Comparison of ENCODE assay signal across 23 cellular contexts in the genomic region with DNA sequence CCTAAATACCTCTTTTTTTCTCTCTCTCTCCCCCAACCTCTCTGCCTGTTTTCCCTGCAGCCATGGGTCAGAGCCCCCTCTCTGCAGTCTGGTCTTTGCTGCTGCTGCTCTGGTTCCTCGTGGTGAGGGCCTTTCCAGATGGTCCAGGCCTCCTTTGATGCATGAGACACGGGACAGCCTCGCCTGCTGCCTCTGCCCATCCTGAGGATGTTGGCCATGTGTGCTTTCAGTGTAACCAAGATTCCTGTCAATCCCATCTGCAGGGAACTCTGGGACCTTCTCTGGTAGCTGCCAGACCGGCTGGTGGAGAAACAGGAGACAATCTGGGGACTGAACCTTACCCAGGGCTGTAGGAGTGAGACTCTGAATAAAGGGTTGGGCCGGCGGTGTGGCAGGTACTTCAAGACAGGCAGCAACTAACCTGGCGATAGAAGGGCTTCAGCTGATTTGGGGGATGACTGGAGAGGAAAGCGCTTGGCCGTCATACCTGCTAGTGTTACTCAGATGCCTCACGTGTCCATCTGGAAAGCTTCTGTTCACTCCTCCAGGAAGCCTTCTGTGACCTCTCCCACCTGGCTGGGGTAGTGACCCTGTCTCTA. TPM values are rescaled to one million over a fixed set of nuclear protein-coding genes. Genes with fewer than 3 reads are reported as not detected.
"Had no signal": no experiment of that assay in that cellular context is flagged by ENCODE, and none has a peak within 500 bp of the region (broad histone marks: within the 10 kb centered on the region; RNA-seq: fewer than 3 reads in every experiment).

No MANE protein-coding gene starts in this region.

- H3K27me3 Mint-ChIP-seq: activated CD4-positive, alpha-beta T cell treated with anti-CD3 and anti-CD28 coated beads for 36 hours; activated naive CD8-positive, alpha-beta T cell had no signal

- H3K27ac Mint-ChIP-seq: activated CD4-positive, alpha-beta T cell treated with anti-CD3 and anti-CD28 coated beads for 36 hours; activated CD8-positive, alpha-beta T cell treated with anti-CD3 and anti-CD28 coated beads, Interleukin-2, amount 10 ng/mL, durations not matched to agents 7 days and 5 days; activated naive CD8-positive, alpha-beta T cell had no signal

- H3K4me3 ChIP-seq: PC-9 had no signal

- ATAC-seq: activated CD4-positive, alpha-beta T cell treated with anti-CD3 and anti-CD28 coated beads for 36 hours; activated CD8-positive, alpha-beta T cell treated with anti-CD3 and anti-CD28 coated beads, Interleukin-2, amount 10 ng/mL, durations not matched to agents 7 days and 5 days; activated T-cell treated with anti-CD3 and anti-CD28 coated beads, Interleukin-2, amount 50 U/mL, for 4 hours had no signal

- H3K4me1 Mint-ChIP-seq: activated CD4-positive, alpha-beta T cell treated with anti-CD3 and anti-CD28 coated beads for 36 hours had no signal

- H3K27ac ChIP-seq: PC-9, VCaP had no signal

- H3K4me3 Mint-ChIP-seq: activated CD4-positive, alpha-beta T cell treated with anti-CD3 and anti-CD28 coated beads for 36 hours; activated CD8-positive, alpha-beta T cell treated with anti-CD3 and anti-CD28 coated beads, Interleukin-2, amount 10 ng/mL, durations not matched to agents 7 days and 5 days; activated naive CD8-positive, alpha-beta T cell; activated T-cell treated with anti-CD3 and anti-CD28 coated beads, Interleukin-2, amount 50 U/mL, for 4 hours had no signal

- H3K9me3 Mint-ChIP-seq: activated T-cell treated with anti-CD3 and anti-CD28 coated beads, Interleukin-2, amount 50 U/mL, for 4 hours had no signal

- DNase-seq: activated CD4-positive, alpha-beta T cell treated with anti-CD3 and anti-CD28 coated beads for 36 hours; activated CD4-positive, alpha-beta T cell treated with anti-CD3 and anti-CD28 coated beads, Interleukin-2, amount 50 U/mL, for 4 hours; activated CD8-positive, alpha-beta memory T cell treated with anti-CD3 and anti-CD28 coated beads, Interleukin-2, amount 50 U/mL, for 48 hours; activated CD8-positive, alpha-beta T cell treated with anti-CD3 and anti-CD28 coated beads, Interleukin-2, amount 10 ng/mL, durations not matched to agents 7 days and 5 days; activated effector memory CD4-positive, alpha-beta T cell treated with anti-CD3 and anti-CD28 coated beads, Interleukin-2, amount 50 U/mL, for 16 hours; activated naive CD4-positive, alpha-beta T cell treated with Interleukin-2 at 50 U/mL for 16 hours; activated T-cell treated with anti-CD3 and anti-CD28 coated beads, Interleukin-2, amount 50 U/mL, for 4 hours; aorta; IMR-90; Kasumi-1; KBM-7; NCI-H1105 treated with DMSO at 0.1 percent for 48 hours; NCI-H1436 treated with DMSO at 0.1 percent for 48 hours; NCI-H187; NCI-H2081; NCI-H524; PC-9; SIG-M5; T-helper 1 cell had no signal

RNA-seq across cellular contexts. Expression of a gene that starts 19.2 kb away (rescaled TPM):
- total RNA-seq: activated CD4-positive, alpha-beta T cell treated with anti-CD3 and anti-CD28 coated beads for 36 hours; activated CD8-positive, alpha-beta T cell treated with anti-CD3 and anti-CD28 coated beads, Interleukin-2, amount 10 ng/mL, durations not matched to agents 7 days and 5 days; activated T-cell treated with anti-CD3 and anti-CD28 coated beads, Interleukin-2, amount 50 U/mL, for 4 hours; aorta; IMR-90; PC-9; RPMI7951; T-helper 2 cell treated with Interferon-gamma antibody and Interleukin-4, amounts not matched to agents 100 ng/mL and 5 ng/mL, for 36 hours had no signal
- polyA plus RNA-seq: aorta, IMR-90 had no signal

RNA-seq across cellular contexts. Expression of a gene that starts 22.3 kb away (rescaled TPM):
- total RNA-seq: activated CD8-positive, alpha-beta T cell treated with anti-CD3 and anti-CD28 coated beads, Interleukin-2, amount 10 ng/mL, durations not matched to agents 7 days and 5 days; activated T-cell treated with anti-CD3 and anti-CD28 coated beads, Interleukin-2, amount 50 U/mL, for 4 hours; aorta; IMR-90; PC-9; RPMI7951; T-helper 2 cell treated with Interferon-gamma antibody and Interleukin-4, amounts not matched to agents 100 ng/mL and 5 ng/mL, for 36 hours had no signal
- polyA plus RNA-seq: aorta, IMR-90 had no signal
